11 cellular contexts compared by ENCODE assay signal in genomic region chr14:101559624-101560533, GRCh38. TPM values are rescaled to one million over a fixed set of nuclear protein-coding genes. Genes with fewer than 3 reads are reported as not detected.
DNase-seq lines count a peak whose midpoint lies in the region; ATAC-seq, FAIRE-seq and TF ChIP-seq lines count a peak whose summit lies in the region.
"Had no signal": no experiment of that assay in that cellular context is flagged by ENCODE, and none has a peak within 500 bp of the region (broad histone marks: within the 10 kb centered on the region; RNA-seq: fewer than 3 reads in every experiment).

No MANE protein-coding gene starts in this region.

- ATAC-seq in upper lobe of left lung (ENCODE audit: low FRiP score in 2 of 2) (peak in 1 of 2 donors; percentile 73), HG03354 (IDR thresholded peaks at IDR 0.05; ENCODE audit: poor library complexity, severe bottlenecking, unreplicated experiment) (no peak)

- no peak overlapping the region for H3K14ac ChIP-seq in mesenchymal stem cell (ENCODE audit: low read length in 2 of 2)

- no peaks in the 10 kb centered on the region for H3K9me1 ChIP-seq in endothelial cell of umbilical vein (replicated peaks; ENCODE audit: control insufficient read depth, extremely low read depth, insufficient read depth, low read length)

- dilution Hi-C loops in endothelial cell of umbilical vein (cut with MboI; ENCODE audit: extremely low pct_ligation_motif_present, low sequenced_read_pairs), result no loop called here

- no peak for TF ChIP-seq EP300 in upper lobe of left lung (IDR thresholded peaks at IDR 0.05)

- POLR2A ChIA-PET in endothelial cell of umbilical vein (lab: Charles Lee), result no interaction called here

- no peak overlapping the region for H2AK5ac ChIP-seq in mesenchymal stem cell (ENCODE audit: low read length, severe bottlenecking)

- H2BK12ac ChIP-seq in mesenchymal stem cell (ENCODE audit: low read length in 2 of 2), result no peak overlapping the region

- H3K9me3 ChIP-seq in endothelial cell of umbilical vein (replicated peaks; ENCODE audit: control insufficient read depth, insufficient read depth, low read length) (peaks cover 4% of the 10 kb centered on the region), mesenchymal stem cell (ENCODE audit: control insufficient read depth, low read length) (no peaks in the 10 kb centered on the region), upper lobe of left lung (peaks cover 13 to 22% (median 15%) of the 10 kb centered on the region in 4 donors)
- H3K9me3 ChIP-seq: SJSA1 had no signal

- no peaks in the 10 kb centered on the region for H3K79me1 ChIP-seq in mesenchymal stem cell (replicated peaks; ENCODE audit: low read length, poor library complexity, severe bottlenecking)

- H3K79me2 ChIP-seq in endothelial cell of umbilical vein (ENCODE audit: control insufficient read depth, insufficient read depth, low read length), result no peaks in the 10 kb centered on the region

- no peak overlapping the region for H3K4me2 ChIP-seq in endothelial cell of umbilical vein (ENCODE audit: insufficient read depth, low read length)
- peak overlapping the region; percentile 44 for H3K4me2 ChIP-seq in mesenchymal stem cell (ENCODE audit: low read length, poor library complexity, severe bottlenecking)

- H3K18ac ChIP-seq in mesenchymal stem cell (ENCODE audit: low read depth in 1 of 2, low read length in 2 of 2), result no peak overlapping the region

- TF ChIP-seq CTCF in endothelial cell of umbilical vein (IDR thresholded peaks at IDR 0.05; ENCODE audit: extremely low read depth in 1 of 2, insufficient read depth in 1 of 2, low read depth in 1 of 2, low read length in 2 of 2), result peak in 1 of 2 donors; percentile 25
- TF ChIP-seq CTCF in upper lobe of left lung (IDR thresholded peaks at IDR 0.05), result peak in 5 of 6 experiments; percentile 27 to 48 (median 31)

- H2AFZ ChIP-seq in endothelial cell of umbilical vein (ENCODE audit: low read depth, low read length), result no peak overlapping the region
- no peak overlapping the region for H2AFZ ChIP-seq in mesenchymal stem cell (ENCODE audit: low read depth, low read length)

- intact Hi-C loops in endothelial cell of umbilical vein (cut with micrococcal nuclease), result no loop called here

- H3K23ac ChIP-seq in mesenchymal stem cell (ENCODE audit: low read length in 2 of 2), result no peak overlapping the region

- FAIRE-seq in endothelial cell of umbilical vein (lab: Jason Lieb, UNC), result no peak

- H3K9ac ChIP-seq in endothelial cell of umbilical vein (replicated peaks; ENCODE audit: extremely low read depth, insufficient read depth, low read length) (no peak overlapping the region), mesenchymal stem cell (ENCODE audit: low read length) (no peak overlapping the region)

- peak; percentile 35 to 38 for DNase-seq in activated T-cell treated with anti-CD3 and anti-CD28 coated beads, Interleukin-2, amount 50 U/mL, for 48 hours
- DNase-seq in activated T-cell treated with anti-CD3 and anti-CD28 coated beads for 4 hours (no peak), endothelial cell of umbilical vein (ENCODE audit: low read depth, low spot score) (no peak), mesenchymal stem cell (no peak), upper lobe of left lung (peak in 1 of 2 donors; percentile 88), NK-92 (lab: John Stamatoyannopoulos, UW; ENCODE audit: unreplicated experiment) (no peak)
- no peak for DNase-seq in NK-92 treated with Interleukin-12 subunit alpha and Interleukin-12 subunit beta, amount 100 ng/mL, for 24 hours (lab: John Stamatoyannopoulos, UW)
- DNase-seq: hippocampal formation had no signal

- no peaks in the 10 kb centered on the region for H4K20me1 ChIP-seq in endothelial cell of umbilical vein (replicated peaks; ENCODE audit: control insufficient read depth, extremely low read depth, insufficient read depth, low read length)

- TF ChIP-seq POLR2A in endothelial cell of umbilical vein (IDR thresholded peaks at IDR 0.05; ENCODE audit: low read depth, low read length) (no peak), upper lobe of left lung (IDR thresholded peaks at IDR 0.05) (no peak)

- H2BK120ac ChIP-seq in mesenchymal stem cell (ENCODE audit: low read depth, low read length), result no peak overlapping the region

- no peak overlapping the region for H4K8ac ChIP-seq in mesenchymal stem cell (ENCODE audit: low read length)

- CTCF ChIA-PET in endothelial cell of umbilical vein (lab: Charles Lee), result no interaction called here

- H3K27ac ChIP-seq in endothelial cell of umbilical vein (ENCODE audit: insufficient read depth, low read depth, low read length) (no peak overlapping the region), mesenchymal stem cell (ENCODE audit: low read length, poor library complexity, severe bottlenecking) (no peak overlapping the region), upper lobe of left lung (peak overlapping the region; percentile 55 to 86 (median 82))
- H3K27ac ChIP-seq: SJSA1 had no signal

- WGBS in mesenchymal stem cell, result 2% methylated on average over 82 of the region's 113 CpGs
- WGBS in upper lobe of left lung, 2 donors, result 3% methylated on average over 52 of the region's 113 CpGs; no CpG with 5 or more reads in 1 of the 2 donors

- H2BK15ac ChIP-seq in mesenchymal stem cell (ENCODE audit: low read depth, poor library complexity, severe bottlenecking), result no peak overlapping the region

- H4K91ac ChIP-seq in mesenchymal stem cell (ENCODE audit: low read length), result no peak overlapping the region

- H3K36me3 ChIP-seq in endothelial cell of umbilical vein (ENCODE audit: control insufficient read depth in 2 of 2, extremely low read depth in 1 of 2, insufficient read depth in 2 of 2, low read length in 2 of 2), result no peaks in the 10 kb centered on the region
- peaks cover 0 to 4% of the 10 kb centered on the region in 2 experiments for H3K36me3 ChIP-seq in mesenchymal stem cell (ENCODE audit: control insufficient read depth in 1 of 2, insufficient read depth in 2 of 2, low read depth in 1 of 2, low read length in 2 of 2)
- no peaks in the 10 kb centered on the region for H3K36me3 ChIP-seq in upper lobe of left lung
- H3K36me3 ChIP-seq: SJSA1 had no signal

- H3K4me3 ChIP-seq in endothelial cell of umbilical vein (replicated peaks in 1 of 3; ENCODE audit: insufficient read depth in 1 of 3, low read depth in 1 of 3, low read length in 3 of 3) (no peak overlapping the region), mesenchymal stem cell (ENCODE audit: insufficient read depth in 1 of 2, low read depth in 1 of 2, low read length in 2 of 2) (peak overlapping the region; percentile 33 to 51), upper lobe of left lung (peak overlapping the region; percentile 6 to 66 (median 49))
- H3K4me3 ChIP-seq: SJSA1 had no signal

- peaks cover 51 to 55% of the 10 kb centered on the region in 2 experiments for H3K27me3 ChIP-seq in endothelial cell of umbilical vein (ENCODE audit: control insufficient read depth in 2 of 2, insufficient read depth in 2 of 2, low read length in 2 of 2)
- H3K27me3 ChIP-seq in mesenchymal stem cell (ENCODE audit: control insufficient read depth in 1 of 2, insufficient read depth in 1 of 2, low read length in 2 of 2), result peaks cover 80 to 86% of the 10 kb centered on the region in 2 experiments
- peaks cover 0 to 44% (median 27%) of the 10 kb centered on the region in 4 donors for H3K27me3 ChIP-seq in upper lobe of left lung

- H3K4me1 ChIP-seq in endothelial cell of umbilical vein (ENCODE audit: control insufficient read depth, extremely low read depth, insufficient read depth, low read length) (no peaks in the 10 kb centered on the region), mesenchymal stem cell (ENCODE audit: control insufficient read depth, insufficient read depth, low read depth, low read length) (peaks cover 17% of the 10 kb centered on the region), upper lobe of left lung (peaks cover 3 to 35% (median 10%) of the 10 kb centered on the region in 4 donors)
- H3K4me1 ChIP-seq: SJSA1 had no signal

- no peak overlapping the region for H2BK5ac ChIP-seq in mesenchymal stem cell (ENCODE audit: low read depth, low read length, poor library complexity, severe bottlenecking)

- no TSS peak for BruUV-seq in endothelial cell of umbilical vein (replicated peaks; lab: Mats Ljungman, UMichigan)

- no peak overlapping the region for H3K4ac ChIP-seq in mesenchymal stem cell (ENCODE audit: low read depth in 1 of 2, low read length in 2 of 2)

TF ChIP-seq in endothelial cell of umbilical vein, 7 proteins besides CTCF, POLR2A, EP300 and RAD21:
- TF ChIP-seq POLR2AphosphoS5 (IDR thresholded peaks at IDR 0.05; ENCODE audit: insufficient read depth, low read depth, low read length) (no peak), EZH2 (IDR thresholded peaks at IDR 0.05; ENCODE audit: borderline replicate concordance, low read depth, low read length, severe bottlenecking) (peak; percentile 85)

RNA-seq across cellular contexts. Expression of gene DIO3, which starts 1.4 kb away (rescaled TPM):
- not detected in 2 replicates for total RNA-seq in endothelial cell of umbilical vein
- polyA plus RNA-seq in endothelial cell of umbilical vein, result not detected in 2 replicates
- polyA plus RNA-seq in endothelial cell of umbilical vein (2011; cell fraction: cytosol; rRNA removed), result not detected in 2 replicates
- not detected in 2 replicates for polyA plus RNA-seq in endothelial cell of umbilical vein (2011; cell fraction: nucleus; rRNA removed)
- not detected in 2 replicates for polyA plus RNA-seq in endothelial cell of umbilical vein (2012)
- polyA minus RNA-seq in endothelial cell of umbilical vein, result not detected in 2 replicates
- polyA minus RNA-seq in endothelial cell of umbilical vein (2011; cell fraction: cytosol; rRNA and poly(A)+ RNA removed), result 4.8 TPM
- polyA minus RNA-seq in endothelial cell of umbilical vein (2011; cell fraction: nucleus; rRNA and poly(A)+ RNA removed), result not detected in 2 replicates
- not detected for polyA plus RNA-seq in mesenchymal stem cell (2013, experiment 1 of 2)
- not detected for polyA plus RNA-seq in mesenchymal stem cell (2013, experiment 2 of 2)
- total RNA-seq in upper lobe of left lung, result 1 to 10 TPM in 4 of 6 donors, under 1 TPM in 2; 0.30 to 3.6 (median 1.9) TPM
- total RNA-seq: HT1080, SJSA1 had no signal

Comparison
In these comparisons a context has a peak if more than half of its experiments do, and no peak if none do; other contexts are left out.
1. DNase-seq: peak in activated T-cell treated with anti-CD3 and anti-CD28 coated beads, Interleukin-2, amount 50 U/mL, for 48 hours (2 of 2); none in activated T-cell treated with anti-CD3 and anti-CD28 coated beads for 4 hours (single experiment), endothelial cell of umbilical vein (single experiment), mesenchymal stem cell (single experiment), NK-92 treated with Interleukin-12 subunit alpha and Interleukin-12 subunit beta, amount 100 ng/mL, for 24 hours (single experiment) and NK-92 (single experiment).
2. H3K27ac ChIP-seq: peak in upper lobe of left lung (4 of 4); none in endothelial cell of umbilical vein (single experiment) and mesenchymal stem cell (single experiment).
3. H3K4me3 ChIP-seq: peak in mesenchymal stem cell (2 of 2) and upper lobe of left lung (4 of 4); none in endothelial cell of umbilical vein (0 of 3).